15 cellular contexts compared by ENCODE assay signal in the genomic region with DNA sequence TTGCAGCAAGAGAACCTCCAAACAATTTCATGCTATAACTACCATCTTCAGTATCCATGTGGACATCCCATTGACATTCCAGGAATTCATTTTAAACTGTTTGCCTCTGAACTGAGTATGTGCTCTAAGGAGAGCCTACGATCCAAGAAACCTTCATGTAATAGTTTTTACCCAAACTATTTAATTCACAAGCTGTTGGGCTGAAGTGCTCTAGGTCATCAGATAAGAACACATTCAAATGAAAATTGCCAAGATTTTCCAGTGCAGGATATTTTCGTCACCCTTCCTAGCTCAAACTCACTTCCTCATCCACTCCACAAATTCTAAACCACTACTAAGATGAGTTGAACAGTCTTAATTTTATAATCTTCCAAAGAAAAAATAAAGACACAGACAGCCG. TPM values are rescaled to one million over a fixed set of nuclear protein-coding genes. Genes with fewer than 3 reads are reported as not detected.
A peak's percentile ranks its signal among the peaks of the same experiment; 100 is the strongest.
DNase-seq lines count a peak whose midpoint lies in the region; ATAC-seq, FAIRE-seq and TF ChIP-seq lines count a peak whose summit lies in the region.
"Had no signal": no experiment of that assay in that cellular context is flagged by ENCODE, and none has a peak within 500 bp of the region (broad histone marks: within the 10 kb centered on the region; RNA-seq: fewer than 3 reads in every experiment).

No MANE protein-coding gene starts in this region.

- H3K36me3 ChIP-seq in endothelial cell of umbilical vein (ENCODE audit: control insufficient read depth in 2 of 2, extremely low read depth in 1 of 2, insufficient read depth in 2 of 2, low read length in 2 of 2) = no peaks in the 10 kb centered on the region
- no peaks in the 10 kb centered on the region for H3K36me3 ChIP-seq in uterus
- H3K36me3 ChIP-seq: BLaER1 had no signal

- no peak overlapping the region for H3K4me3 ChIP-seq in A549
- no peak overlapping the region for H3K4me3 ChIP-seq in endothelial cell of umbilical vein (replicated peaks in 1 of 3; ENCODE audit: insufficient read depth in 1 of 3, low read depth in 1 of 3, low read length in 3 of 3)
- H3K4me3 ChIP-seq in uterus = no peak overlapping the region
- H3K4me3 ChIP-seq: BLaER1 had no signal

- H3K9me3 Mint-ChIP-seq in nephron = no peaks in the 10 kb centered on the region
- H3K9me3 Mint-ChIP-seq in endothelial cell (ENCODE audit: unreplicated experiment) = no peaks in the 10 kb centered on the region

- H3K4me1 ChIP-seq in A549 (peaks cover 86% of the 10 kb centered on the region), endothelial cell of umbilical vein (ENCODE audit: control insufficient read depth, extremely low read depth, insufficient read depth, low read length) (peaks cover 16% of the 10 kb centered on the region), uterus (peaks cover 0 to 14% of the 10 kb centered on the region in 2 donors)
- H3K4me1 ChIP-seq: BLaER1 had no signal

- peak overlapping the region in 1 of 3 experiments; percentile 18 for H3K4me3 Mint-ChIP-seq in nephron
- no peak overlapping the region for H3K4me3 Mint-ChIP-seq in endothelial cell (ENCODE audit: unreplicated experiment)
- H3K4me3 Mint-ChIP-seq: CD8-positive, alpha-beta memory T cell had no signal

- CTCF ChIA-PET in A549 (lab: Yijun Ruan, JAX) = interaction anchor here (2.1 kb wide), 1 partner anchor 10 kb away, joined by 12 read pairs; no protein-coding TSS in a partner anchor
- CTCF ChIA-PET in endothelial cell of umbilical vein (lab: Charles Lee) = interaction anchor here (1.2 to 2.7 kb wide), 2 partner anchors 10 to 59 kb away, joined by 3 to 17 read pairs; no protein-coding TSS in a partner anchor

- H3K27me3 Mint-ChIP-seq in nephron (ENCODE audit: low read depth) (no peaks in the 10 kb centered on the region), endothelial cell (ENCODE audit: unreplicated experiment) (no peaks in the 10 kb centered on the region)

- no peak for TF ChIP-seq CTCF in A549 (IDR thresholded peaks at IDR 0.05)
- TF ChIP-seq CTCF in endothelial cell of umbilical vein (IDR thresholded peaks at IDR 0.05; ENCODE audit: extremely low read depth in 1 of 2, insufficient read depth in 1 of 2, low read depth in 1 of 2, low read length in 2 of 2) = no peak
- no peak for TF ChIP-seq CTCF in nephron (IDR thresholded peaks at IDR 0.05; ENCODE audit: unreplicated experiment in 3 of 3)
- TF ChIP-seq CTCF in uterus (IDR thresholded peaks at IDR 0.05) = no peak
- no peak for TF ChIP-seq CTCF in endothelial cell (IDR thresholded peaks at IDR 0.05; ENCODE audit: unreplicated experiment)

- no peaks in the 10 kb centered on the region for H3K79me2 ChIP-seq in endothelial cell of umbilical vein (ENCODE audit: control insufficient read depth, insufficient read depth, low read length)

- TF ChIP-seq POLR2A in A549 (IDR thresholded peaks at IDR 0.05; ENCODE audit: low read length) (no peak), endothelial cell of umbilical vein (IDR thresholded peaks at IDR 0.05; ENCODE audit: low read depth, low read length) (no peak), uterus (IDR thresholded peaks at IDR 0.05) (no peak)

- H3K9me3 ChIP-seq in A549 = no peaks in the 10 kb centered on the region
- no peaks in the 10 kb centered on the region for H3K9me3 ChIP-seq in endothelial cell of umbilical vein (replicated peaks; ENCODE audit: control insufficient read depth, insufficient read depth, low read length)
- H3K9me3 ChIP-seq in uterus = no peaks in the 10 kb centered on the region
- H3K9me3 ChIP-seq: BLaER1, Caco-2 had no signal

- peaks cover 31% of the 10 kb centered on the region for H3K4me1 Mint-ChIP-seq in nephron
- no peaks in the 10 kb centered on the region for H3K4me1 Mint-ChIP-seq in endothelial cell (ENCODE audit: unreplicated experiment)
- H3K4me1 Mint-ChIP-seq: CD8-positive, alpha-beta memory T cell had no signal

- TF ChIP-seq RAD21 in A549 (conservative IDR thresholded peaks at IDR 0.05 in 1 of 2, IDR thresholded peaks at IDR 0.05 in 1 of 2) = no peak

- 44% methylated on average over 3 of the region's 3 CpGs for WGBS in A549 (ENCODE audit: missing lambda C conversion rate)

- BruUV-seq in endothelial cell of umbilical vein (replicated peaks; lab: Mats Ljungman, UMichigan) = no TSS peak

- H3K36me3 Mint-ChIP-seq in nephron (ENCODE audit: low read depth) = peaks cover 8% of the 10 kb centered on the region
- no peaks in the 10 kb centered on the region for H3K36me3 Mint-ChIP-seq in endothelial cell (ENCODE audit: low read depth, unreplicated experiment)

- FAIRE-seq in A549 (lab: Jason Lieb, UNC) (no peak), endothelial cell of umbilical vein (lab: Jason Lieb, UNC) (no peak)

- no peaks in the 10 kb centered on the region for H4K20me1 ChIP-seq in endothelial cell of umbilical vein (replicated peaks; ENCODE audit: control insufficient read depth, extremely low read depth, insufficient read depth, low read length)
- H4K20me1 ChIP-seq: BLaER1 had no signal

- peak in 1 of 2 experiments; percentile 28; a peak in 3 of 6 replicates for ATAC-seq in A549

- peak overlapping the region in 2 of 3 experiments; percentile 19 to 23 for H3K27ac Mint-ChIP-seq in nephron
- no peak overlapping the region for H3K27ac Mint-ChIP-seq in endothelial cell (ENCODE audit: unreplicated experiment)
- H3K27ac Mint-ChIP-seq: CD8-positive, alpha-beta memory T cell had no signal

- dilution Hi-C loops in endothelial cell of umbilical vein (cut with MboI; ENCODE audit: extremely low pct_ligation_motif_present, low sequenced_read_pairs) = no loop called here

- no peak overlapping the region for H2AFZ ChIP-seq in endothelial cell of umbilical vein (ENCODE audit: low read depth, low read length)

- H3K9ac ChIP-seq in endothelial cell of umbilical vein (replicated peaks; ENCODE audit: extremely low read depth, insufficient read depth, low read length) = no peak overlapping the region
- H3K9ac ChIP-seq: BLaER1 had no signal

- H3K27ac ChIP-seq in A549 (peak overlapping the region; percentile 21 to 57; a peak in 4 of 6 replicates), endothelial cell of umbilical vein (ENCODE audit: insufficient read depth, low read depth, low read length) (no peak overlapping the region), uterus (peak overlapping the region; percentile 54 to 74)
- H3K27ac ChIP-seq: 22Rv1, BLaER1 had no signal

- POLR2A ChIA-PET in A549 (lab: Yijun Ruan, JAX) (no interaction called here), endothelial cell of umbilical vein (lab: Charles Lee) (no interaction called here)

- H3K27me3 ChIP-seq in endothelial cell of umbilical vein (ENCODE audit: control insufficient read depth in 2 of 2, insufficient read depth in 2 of 2, low read length in 2 of 2) = no peaks in the 10 kb centered on the region
- no peaks in the 10 kb centered on the region for H3K27me3 ChIP-seq in uterus
- H3K27me3 ChIP-seq: BLaER1 had no signal

- intact Hi-C loops in endothelial cell of umbilical vein (cut with micrococcal nuclease) = no loop called here
- intact Hi-C loops in uterus (cut with DNase I; ENCODE audit: low total_unique reads) = no loop called here

- no peaks in the 10 kb centered on the region for H3K9me1 ChIP-seq in endothelial cell of umbilical vein (replicated peaks; ENCODE audit: control insufficient read depth, extremely low read depth, insufficient read depth, low read length)

- DNase-seq in A549 (ENCODE audit: low read depth in 1 of 2, low spot score in 1 of 2) (no peak), endothelial cell of umbilical vein (ENCODE audit: low read depth, low spot score) (peak; percentile 55), uterus (no peak), endothelial cell (ENCODE audit: low spot score) (no peak), NCI-H226 (no peak)
- no peak for DNase-seq in activated CD8-positive, alpha-beta memory T cell treated with anti-CD3 and anti-CD28 coated beads, Interleukin-2, amount 50 U/mL, for 48 hours
- DNase-seq: AML-193; Caco-2; CD8-positive, alpha-beta memory T cell; HCEC 1CT; IMR-90 had no signal

- H3K4me2 ChIP-seq in A549 (peak overlapping the region; percentile 92), endothelial cell of umbilical vein (ENCODE audit: insufficient read depth, low read length) (no peak overlapping the region)
- H3K4me2 ChIP-seq: BLaER1 had no signal

- no peak for TF ChIP-seq EP300 in A549 (IDR thresholded peaks at IDR 0.05)

TF ChIP-seq in A549, 52 proteins besides CTCF, POLR2A, EP300 and RAD21:
- no peak for TF ChIP-seq JUNB (IDR thresholded peaks at IDR 0.05)
- TF ChIP-seq MAFK (IDR thresholded peaks at IDR 0.05; ENCODE audit: partially characterized antibody) = no peak
- no peak for TF ChIP-seq HDAC2 (IDR thresholded peaks at IDR 0.05)
- TF ChIP-seq CEBPB (IDR thresholded peaks at IDR 0.05) = no peak
- 0 out of 2 replicates have a peak, but pooled peaks have one; percentile 10 for TF ChIP-seq EHMT2 (IDR thresholded peaks at IDR 0.05; ENCODE audit: low read depth)
- TF ChIP-seq RCOR1 (IDR thresholded peaks at IDR 0.05; ENCODE audit: low read depth, low read length) = no peak
- no peak for TF ChIP-seq ZSCAN20 (CRISPR knock-in tag; IDR thresholded peaks at IDR 0.05)

TF ChIP-seq in endothelial cell of umbilical vein, 7 proteins besides CTCF, POLR2A, EP300 and RAD21:
- no peak for TF ChIP-seq MAX (IDR thresholded peaks at IDR 0.05; ENCODE audit: insufficient read depth, insufficient read length)
- no peak for TF ChIP-seq POLR2AphosphoS5 (IDR thresholded peaks at IDR 0.05; ENCODE audit: insufficient read depth, low read depth, low read length)
- peak; percentile 77 for TF ChIP-seq GATA2 (IDR thresholded peaks at IDR 0.05; ENCODE audit: insufficient read depth, insufficient read length, low read depth, low read length)
- TF ChIP-seq FOS (IDR thresholded peaks at IDR 0.05; ENCODE audit: borderline replicate concordance, insufficient read depth, low read length) = no peak

RNA-seq across cellular contexts. Expression of gene RSPO3, which starts 12.8 kb away (rescaled TPM):
- polyA plus RNA-seq in A549 (2011; rRNA removed) (32.4 and 48.9 TPM in 2 replicates), A549 (2017; fragmentation: RNase III; extraction: RNeasy Plus Mini Kit Qiagen cat#74134 plus additional on column Dnase treatment) (119 to 128 TPM (median 120 TPM) in 3 replicates), endothelial cell of umbilical vein (1.1 and 1.8 TPM in 2 replicates)
- 12.8 and 15.7 TPM in 2 replicates for polyA plus RNA-seq in A549 (2012; cell fraction: cytosol; rRNA removed)
- polyA plus RNA-seq in A549 (2012; cell fraction: nucleus; rRNA removed) = 6.7 and 9.7 TPM in 2 replicates
- polyA minus RNA-seq in A549 (2011; rRNA and poly(A)+ RNA removed) = 30.3 and 32.6 TPM in 2 replicates
- total RNA-seq in endothelial cell of umbilical vein (8.6 and 11.1 TPM in 2 replicates), uterus (10 to 100 TPM; 23.5 to 70.6 (median 45.0) TPM), endothelial cell (ENCODE audit: unreplicated experiment) (0.59 TPM)
- polyA plus RNA-seq in endothelial cell of umbilical vein (2011; cell fraction: cytosol; rRNA removed) = 2.4 TPM in 2 replicates
- 1.8 and 2.1 TPM in 2 replicates for polyA plus RNA-seq in endothelial cell of umbilical vein (2011; cell fraction: nucleus; rRNA removed)
- polyA plus RNA-seq in endothelial cell of umbilical vein (2012) = 12.0 and 15.5 TPM in 2 replicates
- 1.3 and 3.0 TPM in 2 replicates for polyA minus RNA-seq in endothelial cell of umbilical vein
- polyA minus RNA-seq in endothelial cell of umbilical vein (2011; cell fraction: cytosol; rRNA and poly(A)+ RNA removed) = not detected
- polyA minus RNA-seq in endothelial cell of umbilical vein (2011; cell fraction: nucleus; rRNA and poly(A)+ RNA removed) = 3.4 and 4.5 TPM in 2 replicates
- total RNA-seq: CD8-positive, alpha-beta memory T cell; Daoy; IMR-90 had no signal
- polyA plus RNA-seq: CD8-positive, alpha-beta memory T cell; IMR-90 had no signal
